ENCODE assay signal across 24 cellular contexts in genomic region chr1:93678491-93678890, GRCh38. TPM values are rescaled to one million over a fixed set of nuclear protein-coding genes. Genes with fewer than 3 reads are reported as not detected.
DNase-seq lines count a peak whose midpoint lies in the region; ATAC-seq and TF ChIP-seq lines count a peak whose summit lies in the region.
"Had no signal": no experiment of that assay in that cellular context is flagged by ENCODE, and none has a peak within 500 bp of the region (broad histone marks: within the 10 kb centered on the region; RNA-seq: fewer than 3 reads in every experiment).

No MANE protein-coding gene starts in this region.

- H3K9me3 ChIP-seq in smooth muscle cell (replicated peaks; ENCODE audit: low read depth) = no peaks in the 10 kb centered on the region
- H3K9me3 ChIP-seq: sigmoid colon, tibial artery had no signal

- peaks cover 35% of the 10 kb centered on the region for H3K4me1 ChIP-seq in smooth muscle cell (ENCODE audit: low read depth)

- peak overlapping the region; percentile 97 for H3K4me3 Mint-ChIP-seq in HFFc6
- H3K4me3 Mint-ChIP-seq: activated naive CD8-positive, alpha-beta T cell treated with anti-CD3 and anti-CD28 coated beads, Interleukin-2, amount 50 U/mL, for 24 hours; activated T-cell treated with anti-CD3 and anti-CD28 coated beads, Interleukin-2, amount 50 U/mL, for 24 hours; effector memory CD8-positive, alpha-beta T cell; stimulated activated naive CD8-positive, alpha-beta T cell treated with anti-CD3 and anti-CD28 coated beads, Interleukin-15, amount 100 ng/mL, for 72 hours had no signal

- H3K36me3 ChIP-seq in smooth muscle cell (ENCODE audit: low read depth) = peaks cover 4% of the 10 kb centered on the region
- H3K36me3 ChIP-seq: sigmoid colon, tibial artery had no signal

- peaks cover 68% of the 10 kb centered on the region for H3K79me2 ChIP-seq in smooth muscle cell (ENCODE audit: low read depth)

- peak overlapping the region; percentile 87 for H3K4me2 ChIP-seq in smooth muscle cell

- H3K9me3 Mint-ChIP-seq in HFFc6 = no peaks in the 10 kb centered on the region
- H3K9me3 Mint-ChIP-seq: activated naive CD8-positive, alpha-beta T cell treated with anti-CD3 and anti-CD28 coated beads, Interleukin-2, amount 50 U/mL, for 24 hours; activated T-cell treated with anti-CD3 and anti-CD28 coated beads, Interleukin-2, amount 50 U/mL, for 24 hours; effector memory CD8-positive, alpha-beta T cell; natural killer cell treated with Interleukin-12 subunit alpha and Interleukin-12 subunit beta and Interleukin-15 and Interleukin-18, amount 100 ng/mL, for 72 hours; stimulated activated naive CD8-positive, alpha-beta T cell treated with anti-CD3 and anti-CD28 coated beads, Interleukin-15, amount 100 ng/mL, for 72 hours had no signal

- WGBS in smooth muscle cell (ENCODE audit: low lambda C conversion rate) = 78% methylated on average over 3 of the region's 3 CpGs

- no peak for ATAC-seq in HG02981 (IDR thresholded peaks at IDR 0.05; ENCODE audit: unreplicated experiment)
- ATAC-seq: activated naive CD8-positive, alpha-beta T cell treated with anti-CD3 and anti-CD28 coated beads, Interleukin-2, amount 50 U/mL, for 24 hours; effector memory CD8-positive, alpha-beta T cell; left cardiac atrium; natural killer cell treated with Interleukin-12 subunit alpha and Interleukin-12 subunit beta and Interleukin-15 and Interleukin-18, amount 100 ng/mL, for 72 hours; stimulated activated naive CD8-positive, alpha-beta T cell treated with anti-CD3 and anti-CD28 coated beads, Interleukin-15, amount 100 ng/mL, for 72 hours had no signal

- H3K27ac Mint-ChIP-seq in HFFc6 = peak overlapping the region; percentile 94
- H3K27ac Mint-ChIP-seq: activated naive CD8-positive, alpha-beta T cell treated with anti-CD3 and anti-CD28 coated beads, Interleukin-2, amount 50 U/mL, for 24 hours; activated T-cell treated with anti-CD3 and anti-CD28 coated beads, Interleukin-2, amount 50 U/mL, for 24 hours; effector memory CD8-positive, alpha-beta T cell; natural killer cell treated with Interleukin-12 subunit alpha and Interleukin-12 subunit beta and Interleukin-15 and Interleukin-18, amount 100 ng/mL, for 72 hours; stimulated activated naive CD8-positive, alpha-beta T cell treated with anti-CD3 and anti-CD28 coated beads, Interleukin-15, amount 100 ng/mL, for 72 hours had no signal

- peaks cover 85% of the 10 kb centered on the region for H3K4me1 Mint-ChIP-seq in HFFc6 (ENCODE audit: low read depth)

- peak overlapping the region; percentile 83 for H3K27ac ChIP-seq in smooth muscle cell (ENCODE audit: low read depth)
- H3K27ac ChIP-seq: brain microvascular endothelial cell had no signal

- no peak overlapping the region for H3K4me3 ChIP-seq in smooth muscle cell
- H3K4me3 ChIP-seq: sigmoid colon, tibial artery had no signal

- H3K36me3 Mint-ChIP-seq in HFFc6 (ENCODE audit: low read depth) = peaks cover 37% of the 10 kb centered on the region

- TF ChIP-seq CTCF in HFFc6 (IDR thresholded peaks at IDR 0.05) (no peak), smooth muscle cell (IDR thresholded peaks at IDR 0.05; ENCODE audit: borderline replicate concordance, insufficient read depth, poor library complexity, severe bottlenecking) (no peak)

- H2AFZ ChIP-seq in smooth muscle cell (ENCODE audit: low read depth) = no peak overlapping the region

- H3F3A ChIP-seq in smooth muscle cell (ENCODE audit: low read depth) = peaks cover 39% of the 10 kb centered on the region

- peaks cover 69% of the 10 kb centered on the region for H4K20me1 ChIP-seq in smooth muscle cell (ENCODE audit: low read depth)

- no peak overlapping the region for H3K9ac ChIP-seq in smooth muscle cell (ENCODE audit: low read depth)

- no peaks in the 10 kb centered on the region for H3K27me3 ChIP-seq in smooth muscle cell (ENCODE audit: low read depth)
- H3K27me3 ChIP-seq: brain microvascular endothelial cell, sigmoid colon, tibial artery had no signal

- DNase-seq in HFFc6 = no peak
- peak; percentile 47 for DNase-seq in amniotic epithelial cell (ENCODE audit: low read depth)
- peak; percentile 30 for DNase-seq in islet precursor cell
- no peak for DNase-seq in smooth muscle cell (lab: John Stamatoyannopoulos, UW; ENCODE audit: unreplicated experiment)
- no peak for DNase-seq in hippocampal formation (lab: John Stamatoyannopoulos, UW)
- no peak for DNase-seq in NCI-H1417 treated with DMSO at 0.1 percent for 48 hours (lab: John Stamatoyannopoulos, UW)
- DNase-seq: activated CD4-positive, alpha-beta T cell treated with anti-CD3 and anti-CD28 coated beads for 4 hours; activated gamma-delta T cell treated with Interleukin-2 at 50 U/mL for 16 hours; activated naive CD8-positive, alpha-beta T cell treated with anti-CD3 and anti-CD28 coated beads, Interleukin-2, amount 50 U/mL, for 24 hours; activated T-cell treated with anti-CD3 and anti-CD28 coated beads, Interleukin-2, amount 50 U/mL, for 24 hours; AML-193; brain microvascular endothelial cell; DMS153; effector memory CD8-positive, alpha-beta T cell; GDM1; Karpas-422; left cardiac atrium; NCI-H187 treated with DMSO at 0.1 percent for 48 hours; NCI-H524 treated with DMSO at 0.1 percent for 48 hours; sigmoid colon; stimulated activated naive CD8-positive, alpha-beta T cell treated with anti-CD3 and anti-CD28 coated beads, Interleukin-15, amount 100 ng/mL, for 72 hours; tibial artery had no signal

- H3K27me3 Mint-ChIP-seq in HFFc6 (ENCODE audit: insufficient read depth) = 0 out of 2 replicates have a peak, but pooled peaks cover 2% of the 10 kb centered on the region

RNA-seq across cellular contexts. Expression of gene BCAR3, which starts 3.1 kb away (rescaled TPM):
- 10 to 100 TPM; 24.4 to 55.1 (median 26.2) TPM for total RNA-seq in HFFc6 (2021; fragmentation: NEBNext Ultra II Directional; extraction: Animal tissue kit (Norgen Biotek cat#: 25700))
- 24.9 and 25.6 TPM in 2 replicates for total RNA-seq in smooth muscle cell
- polyA plus RNA-seq in smooth muscle cell = 21.4 and 26.7 TPM in 2 replicates

Comparison
In these comparisons a context has a peak if more than half of its experiments do, and no peak if none do; other contexts are left out.
1. DNase-seq: peak in amniotic epithelial cell (single experiment) and islet precursor cell (single experiment); none in HFFc6 (single experiment), smooth muscle cell (single experiment), hippocampal formation (0 of 2) and NCI-H1417 treated with DMSO at 0.1 percent for 48 hours (single experiment).